Comparison of ENCODE assay signal across 9 cellular contexts in the genomic region with DNA sequence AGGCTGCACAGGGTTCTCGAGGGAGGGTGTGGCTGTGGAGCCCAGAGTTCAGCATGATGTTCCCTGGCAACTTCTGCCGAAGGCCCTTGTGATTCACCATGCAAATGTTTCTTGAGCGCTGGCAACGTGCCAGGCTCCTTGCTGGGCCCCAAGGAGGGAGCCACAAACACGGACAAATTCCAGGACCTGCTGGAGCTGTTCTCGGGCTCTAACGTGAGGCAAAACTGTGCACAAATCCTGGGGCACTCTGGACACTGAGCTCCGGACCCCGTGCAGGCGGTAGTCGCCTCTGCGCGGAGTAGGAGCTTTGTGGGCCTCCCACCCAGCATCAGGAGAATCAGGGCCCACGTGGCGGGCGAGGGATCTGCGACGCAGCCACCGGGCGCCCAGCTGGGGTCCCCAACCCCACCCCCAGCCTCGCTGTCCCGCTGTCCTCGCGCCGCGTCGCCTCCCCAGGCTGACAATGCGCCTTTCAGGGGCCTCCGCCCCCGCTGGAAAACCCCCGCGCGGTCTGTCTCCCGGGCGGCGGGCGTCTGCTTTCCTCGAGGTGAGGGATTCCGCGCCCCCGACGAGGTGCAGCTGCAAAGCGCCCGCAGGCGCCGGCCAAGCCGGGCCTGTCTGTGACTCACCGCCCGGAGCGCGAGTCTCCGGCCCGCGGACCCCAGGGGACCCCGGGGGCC. TPM values are rescaled to one million over a fixed set of nuclear protein-coding genes. Genes with fewer than 3 reads are reported as not detected.
DNase-seq lines count a peak whose midpoint lies in the region; ATAC-seq and TF ChIP-seq lines count a peak whose summit lies in the region.
"Had no signal": no experiment of that assay in that cellular context is flagged by ENCODE, and none has a peak within 500 bp of the region (broad histone marks: within the 10 kb centered on the region; RNA-seq: fewer than 3 reads in every experiment).

No MANE protein-coding gene starts in this region.

- H3K27ac Mint-ChIP-seq in activated naive CD4-positive, alpha-beta T cell treated with anti-CD3 and anti-CD28 coated beads, Interleukin-2, amount 10 ng/mL, durations not matched to agents 7 days and 5 days, result no peak overlapping the region
- H3K27ac Mint-ChIP-seq: CD8-positive, alpha-beta T cell had no signal

- H3K4me3 ChIP-seq in HUES64 (ENCODE audit: low read length), result peak overlapping the region; percentile 24; the same call in 1 of the 2 replicates
- H3K4me3 ChIP-seq in breast epithelium, result peak overlapping the region in 2 of 3 donors; percentile 24 to 45
- no peak overlapping the region for H3K4me3 ChIP-seq in effector memory CD4-positive, alpha-beta T cell (ENCODE audit: insufficient read depth, low read depth, low read length, poor library complexity, severe bottlenecking)

- H3K4me3 Mint-ChIP-seq in activated naive CD4-positive, alpha-beta T cell treated with anti-CD3 and anti-CD28 coated beads, Interleukin-2, amount 10 ng/mL, durations not matched to agents 7 days and 5 days, result no peak overlapping the region
- H3K4me3 Mint-ChIP-seq: CD8-positive, alpha-beta T cell had no signal

- peaks cover 73% of the 10 kb centered on the region for H3K27me3 Mint-ChIP-seq in activated naive CD4-positive, alpha-beta T cell treated with anti-CD3 and anti-CD28 coated beads, Interleukin-2, amount 10 ng/mL, durations not matched to agents 7 days and 5 days

- WGBS in HUES64, result 20% methylated on average over 55 of the region's 55 CpGs

- no peaks in the 10 kb centered on the region for H3K9me3 ChIP-seq in HUES64 (ENCODE audit: insufficient read depth, low read depth, low read length)
- H3K9me3 ChIP-seq in breast epithelium, result no peaks in the 10 kb centered on the region
- no peaks in the 10 kb centered on the region for H3K9me3 ChIP-seq in effector memory CD4-positive, alpha-beta T cell (ENCODE audit: control insufficient read depth, low read length)

- CTCF ChIA-PET in activated naive CD4-positive, alpha-beta T cell treated with anti-CD3 and anti-CD28 coated beads, Interleukin-2, amount 10 ng/mL, durations not matched to agents 7 days and 5 days (lab: Charles Lee), result interaction anchor here (1.4 kb wide), 1 partner anchor 18 kb away, joined by 4 read pairs; no protein-coding TSS in a partner anchor

- peak; percentile 91 for ATAC-seq in left colon
- no peak for ATAC-seq in GM21526 (IDR thresholded peaks at IDR 0.05; ENCODE audit: low FRiP score, unreplicated experiment)
- ATAC-seq: CD8-positive, alpha-beta T cell had no signal

- H3K27ac ChIP-seq in HUES64 (ENCODE audit: low read depth, low read length), result no peak overlapping the region
- no peak overlapping the region for H3K27ac ChIP-seq in breast epithelium
- H3K27ac ChIP-seq in effector memory CD4-positive, alpha-beta T cell (ENCODE audit: insufficient read depth, low read length, poor library complexity, severe bottlenecking), result no peak overlapping the region

- no peaks in the 10 kb centered on the region for H3K36me3 Mint-ChIP-seq in activated naive CD4-positive, alpha-beta T cell treated with anti-CD3 and anti-CD28 coated beads, Interleukin-2, amount 10 ng/mL, durations not matched to agents 7 days and 5 days
- H3K36me3 Mint-ChIP-seq: CD8-positive, alpha-beta T cell had no signal

- TF ChIP-seq CTCF in breast epithelium (IDR thresholded peaks at IDR 0.05), result no peak

- DNase-seq in 8988T, result peak; percentile 73
- DNase-seq in breast epithelium (ENCODE audit: low spot score in 2 of 2), result peak; percentile 49 to 67
- peak; percentile 54 to 70 for DNase-seq in left colon
- DNase-seq in activated naive CD4-positive, alpha-beta T cell treated with anti-CD3 and anti-CD28 coated beads, Interleukin-2, amount 10 ng/mL, durations not matched to agents 7 days and 5 days, result no peak
- DNase-seq in effector memory CD4-positive, alpha-beta T cell, result no peak
- no peak for DNase-seq in CD1c-positive myeloid dendritic cell (ENCODE audit: extremely low spot score)
- DNase-seq: CD8-positive, alpha-beta T cell had no signal

- H3K4me1 ChIP-seq in HUES64 (ENCODE audit: insufficient read depth, low read length) (no peaks in the 10 kb centered on the region; the same call in none of the 2 replicates), breast epithelium (peaks cover 0 to 2% of the 10 kb centered on the region in 2 donors)
- no peaks in the 10 kb centered on the region for H3K4me1 ChIP-seq in effector memory CD4-positive, alpha-beta T cell (ENCODE audit: control insufficient read depth, insufficient read depth, low read length, poor library complexity, severe bottlenecking)

- H3K27me3 ChIP-seq in HUES64 (ENCODE audit: insufficient read depth, low read length) (peaks cover 20% of the 10 kb centered on the region), breast epithelium (no peaks in the 10 kb centered on the region)
- H3K27me3 ChIP-seq in effector memory CD4-positive, alpha-beta T cell (replicated peaks; ENCODE audit: control insufficient read depth, insufficient read depth, low read length, poor library complexity, severe bottlenecking), result no peaks in the 10 kb centered on the region

- TF ChIP-seq POLR2A in breast epithelium (IDR thresholded peaks at IDR 0.05), result no peak

- intact Hi-C loops in breast epithelium (cut with DNase I; ENCODE audit: low total_unique reads) (no loop called here), left colon (cut with DNase I, micrococcal nuclease) (no loop called here)

- H3K4me1 Mint-ChIP-seq in activated naive CD4-positive, alpha-beta T cell treated with anti-CD3 and anti-CD28 coated beads, Interleukin-2, amount 10 ng/mL, durations not matched to agents 7 days and 5 days, result no peaks in the 10 kb centered on the region

- no peaks in the 10 kb centered on the region for H3K9me3 Mint-ChIP-seq in activated naive CD4-positive, alpha-beta T cell treated with anti-CD3 and anti-CD28 coated beads, Interleukin-2, amount 10 ng/mL, durations not matched to agents 7 days and 5 days
- H3K9me3 Mint-ChIP-seq: CD8-positive, alpha-beta T cell had no signal

- H3K36me3 ChIP-seq in HUES64 (ENCODE audit: insufficient read depth, low read length) (no peaks in the 10 kb centered on the region), breast epithelium (no peaks in the 10 kb centered on the region)
- no peaks in the 10 kb centered on the region for H3K36me3 ChIP-seq in effector memory CD4-positive, alpha-beta T cell (ENCODE audit: control insufficient read depth, insufficient read depth, low read length)

- no peak overlapping the region for H3K9ac ChIP-seq in HUES64 (ENCODE audit: low read depth, low read length)

RNA-seq across cellular contexts. Expression of a gene that starts 31.7 kb away (rescaled TPM):
- polyA plus RNA-seq in HUES64 (2013, experiment 1 of 2), result 3.8 TPM
- polyA plus RNA-seq in HUES64 (2013, experiment 2 of 2), result 5.5 TPM
- total RNA-seq in breast epithelium (under 1 TPM; under 0.01 to 0.33 (median under 0.01) TPM), left colon (under 1 TPM; 0.09 to 0.67 TPM)
- total RNA-seq: CD8-positive, alpha-beta T cell had no signal

RNA-seq across cellular contexts. Expression of a gene that starts 40.9 kb away (rescaled TPM):
- not detected for polyA plus RNA-seq in HUES64 (2013, experiment 1 of 2)
- polyA plus RNA-seq in HUES64 (2013, experiment 2 of 2), result not detected
- total RNA-seq in breast epithelium (under 1 TPM in 2 of 3 donors, not detected in 1; 0.32 to 0.66 TPM), left colon (not detected)
- total RNA-seq: CD8-positive, alpha-beta T cell had no signal

Comparison
In these comparisons a context has a peak if more than half of its experiments do, and no peak if none do; other contexts are left out.
1. DNase-seq: peak in 8988T (single experiment), breast epithelium (2 of 2) and left colon (2 of 2); none in activated naive CD4-positive, alpha-beta T cell treated with anti-CD3 and anti-CD28 coated beads, Interleukin-2, amount 10 ng/mL, durations not matched to agents 7 days and 5 days (single experiment), effector memory CD4-positive, alpha-beta T cell (0 of 3) and CD1c-positive myeloid dendritic cell (single experiment).